21 cellular contexts compared by ENCODE assay signal in genomic region chr16:56316545-56316944, GRCh38.
DNase-seq lines count a peak whose midpoint lies in the region; ATAC-seq, FAIRE-seq and TF ChIP-seq lines count a peak whose summit lies in the region.
"Had no signal": no experiment of that assay in that cellular context is flagged by ENCODE, and none has a peak within 500 bp of the region (broad histone marks: within the 10 kb centered on the region; RNA-seq: fewer than 3 reads in every experiment).

No MANE protein-coding gene starts in this region.

- DNase-seq in H9 (no peak), WERI-Rb-1 (peak; percentile 21), H1 (ENCODE audit: low read depth in 1 of 2, low spot score in 2 of 2) (no peak), neuronal stem cell (ENCODE audit: low spot score) (no peak), osteocyte (ENCODE audit: extremely low spot score, unreplicated experiment) (no peak)
- DNase-seq: ACHN, AML-193, COR-L47, DMS153, KG1, MG63, NCI-H1092, NCI-H146, NCI-H2081 treated with DMSO at 0.1 percent for 48 hours, NCI-H510A treated with DMSO at 0.1 percent for 48 hours, NCI-H82, SK-N-SH had no signal

- H3K79me2 ChIP-seq in H9 (ENCODE audit: insufficient read depth, low read length) (no peaks in the 10 kb centered on the region), H1 (ENCODE audit: control insufficient read depth in 1 of 2, insufficient read depth in 2 of 2, low read length in 2 of 2) (no peaks in the 10 kb centered on the region)

- H3K4me3 ChIP-seq in WERI-Rb-1 (ENCODE audit: low read depth, low read length) (no peak overlapping the region), H1 (ENCODE audit: extremely low read depth in 1 of 4, insufficient read depth in 2 of 4, low read depth in 3 of 4, low read length in 4 of 4) (no peak overlapping the region), neuronal stem cell (ENCODE audit: low read length in 2 of 2) (no peak overlapping the region)
- H3K4me3 ChIP-seq: HAP-1, MG63 had no signal

- no CpG with 5 or more reads among the region's 7 CpGs for WGBS in H9 (ENCODE audit: extremely low coverage, insufficient read length, low lambda C conversion rate)
- WGBS in H1 (ENCODE audit: extremely low coverage in 1 of 2, insufficient coverage in 1 of 2, insufficient read length in 1 of 2, insufficient replicate concordance in 2 of 2, low coverage in 1 of 2, low lambda C conversion rate in 2 of 2, missing lambda C conversion rate in 1 of 2), 2 experiments = 83% methylated on average over 7 of the region's 7 CpGs; no CpG with 5 or more reads in 1 of the 2 experiments
- no CpG with 5 or more reads among the region's 7 CpGs for WGBS in neuronal stem cell (ENCODE audit: extremely low coverage in 2 of 2, insufficient read length in 2 of 2, insufficient replicate concordance in 1 of 2), 2 donors

- H2BK12ac ChIP-seq in H9 (ENCODE audit: insufficient read length, low read depth, low read length) (no peak overlapping the region), H1 (ENCODE audit: low read depth, low read length) (no peak overlapping the region), neuronal stem cell (ENCODE audit: low read length) (no peak overlapping the region)

- ATAC-seq in HG02642 (IDR thresholded peaks at IDR 0.05; ENCODE audit: poor library complexity, unreplicated experiment) (no peak), HG03520 (IDR thresholded peaks at IDR 0.05; ENCODE audit: unreplicated experiment) (no peak)

- H3K36me3 ChIP-seq in WERI-Rb-1 (no peaks in the 10 kb centered on the region; the same call in 1 of the 2 replicates), H1 (ENCODE audit: control insufficient read depth in 2 of 4, insufficient read depth in 4 of 4, low read length in 3 of 4) (no peaks in the 10 kb centered on the region), neuronal stem cell (replicated peaks in 1 of 2; ENCODE audit: control insufficient read depth in 2 of 2, insufficient read depth in 2 of 2, low read length in 2 of 2) (no peaks in the 10 kb centered on the region)
- H3K36me3 ChIP-seq: HAP-1, MG63 had no signal

- FAIRE-seq in H1 (lab: Jason Lieb, UNC) = no peak

- no peak overlapping the region for H4K8ac ChIP-seq in H9 (replicated peaks; ENCODE audit: insufficient read length, low read depth, low read length)
- peak overlapping the region; percentile 38; the same call in 1 of the 2 replicates for H4K8ac ChIP-seq in H1 (ENCODE audit: extremely low read depth, insufficient read depth, low read length)
- H4K8ac ChIP-seq in neuronal stem cell (ENCODE audit: low read depth, low read length) = no peak overlapping the region

- no peaks in the 10 kb centered on the region for H3K9me3 ChIP-seq in H9 (ENCODE audit: control insufficient read depth, low read depth, low read length)
- no peaks in the 10 kb centered on the region for H3K9me3 ChIP-seq in WERI-Rb-1 (ENCODE audit: severe bottlenecking)
- H3K9me3 ChIP-seq in H1 (ENCODE audit: insufficient read depth in 2 of 2, low read depth in 1 of 2, low read length in 1 of 2) = no peaks in the 10 kb centered on the region
- H3K9me3 ChIP-seq in neuronal stem cell (replicated peaks in 1 of 2; ENCODE audit: control insufficient read depth in 2 of 2, insufficient read depth in 1 of 2, low read depth in 1 of 2, low read length in 2 of 2) = no peaks in the 10 kb centered on the region
- H3K9me3 ChIP-seq: HAP-1, MG63, SK-N-SH had no signal

- H3K27me3 ChIP-seq in H9 (ENCODE audit: insufficient read depth, low read length) (no peaks in the 10 kb centered on the region; the same call in 1 of the 2 replicates), WERI-Rb-1 (ENCODE audit: insufficient read depth, low read depth, severe bottlenecking) (no peaks in the 10 kb centered on the region), H1 (replicated peaks in 1 of 4; ENCODE audit: control insufficient read depth in 3 of 4, extremely low read depth in 1 of 4, insufficient read depth in 3 of 4, low read length in 3 of 4) (peaks cover 0 to 5% (median 0%) of the 10 kb centered on the region in 4 experiments; a peak in 2 of 7 replicates), neuronal stem cell (ENCODE audit: control insufficient read depth in 3 of 3, insufficient read depth in 3 of 3, low read depth in 1 of 3, low read length in 3 of 3) (peaks cover 0 to 26% (median 3%) of the 10 kb centered on the region in 3 experiments)
- H3K27me3 ChIP-seq: MG63 had no signal

- H2AK5ac ChIP-seq in H9 (ENCODE audit: insufficient read length, low read length) = no peak overlapping the region
- H2AK5ac ChIP-seq in H1 (ENCODE audit: low read depth, low read length) = no peak overlapping the region
- H2AK5ac ChIP-seq in neuronal stem cell (ENCODE audit: low read depth, low read length) = no peak overlapping the region

- H4K20me1 ChIP-seq in H9 (ENCODE audit: control insufficient read depth, insufficient read depth, insufficient read length) (no peaks in the 10 kb centered on the region), H1 (replicated peaks in 1 of 2; ENCODE audit: control insufficient read depth in 1 of 2, insufficient read depth in 2 of 2, low read length in 2 of 2) (peaks cover 0 to 4% of the 10 kb centered on the region in 2 experiments)

- H3K56ac ChIP-seq in H9 (ENCODE audit: insufficient read length, low read depth, low read length) = no peak overlapping the region
- H3K56ac ChIP-seq in H1 (replicated peaks; ENCODE audit: insufficient read length, low read depth, low read length) = no peak overlapping the region

- H3K4ac ChIP-seq in H9 (ENCODE audit: low read depth, low read length) (no peak overlapping the region), H1 (replicated peaks; ENCODE audit: insufficient read length, low read depth, low read length) (no peak overlapping the region), neuronal stem cell (ENCODE audit: low read length) (no peak overlapping the region)

- H3K27ac ChIP-seq in H9 (ENCODE audit: insufficient read length, low read depth, low read length) (no peak overlapping the region), WERI-Rb-1 (no peak overlapping the region), H1 (ENCODE audit: low read depth, low read length) (no peak overlapping the region), neuronal stem cell (replicated peaks; ENCODE audit: low read length) (no peak overlapping the region)

- H2BK120ac ChIP-seq in H9 (ENCODE audit: low read depth, low read length, poor library complexity, severe bottlenecking) = no peak overlapping the region
- no peak overlapping the region for H2BK120ac ChIP-seq in H1 (replicated peaks; ENCODE audit: low read depth, low read length)
- H2BK120ac ChIP-seq in neuronal stem cell (ENCODE audit: low read depth, low read length) = no peak overlapping the region

- no peak overlapping the region for H2BK5ac ChIP-seq in H9 (ENCODE audit: insufficient read length, low read length)
- no peak overlapping the region for H2BK5ac ChIP-seq in H1 (ENCODE audit: low read depth, low read length)
- H2BK5ac ChIP-seq in neuronal stem cell (ENCODE audit: low read length) = no peak overlapping the region

- H3K18ac ChIP-seq in H9 (ENCODE audit: insufficient read length, low read depth, low read length) (no peak overlapping the region), H1 (ENCODE audit: extremely low read depth, low read length) (no peak overlapping the region), neuronal stem cell (ENCODE audit: low read length) (peak overlapping the region; percentile 46)

- TF ChIP-seq RAD21 in H1 (IDR thresholded peaks at IDR 0.05 in 1 of 2, conservative IDR thresholded peaks at IDR 0.05 in 1 of 2; ENCODE audit: low read depth in 2 of 2, low read length in 2 of 2) = peak; percentile 11 to 38; a peak in 2 of 4 replicates

- H3K27me3 Mint-ChIP-seq in H9 (ENCODE audit: low read depth) = peaks cover 8% of the 10 kb centered on the region
- H3K27me3 Mint-ChIP-seq in osteocyte (ENCODE audit: unreplicated experiment) = peaks cover 19% of the 10 kb centered on the region

- H2AFZ ChIP-seq in H9 (ENCODE audit: low read length) (no peak overlapping the region), H1 (ENCODE audit: low read length) (no peak overlapping the region), neuronal stem cell (ENCODE audit: low read length) (no peak overlapping the region)

- H3K14ac ChIP-seq in H9 (ENCODE audit: insufficient read depth, low read length) = no peak overlapping the region
- no peak overlapping the region for H3K14ac ChIP-seq in H1 (ENCODE audit: insufficient read length)
- peak overlapping the region; percentile 47 for H3K14ac ChIP-seq in neuronal stem cell (ENCODE audit: low read length)

- CTCF ChIA-PET in H1 (lab: Charles Lee; ENCODE audit: partially characterized antibody) = interaction anchor here (1.1 to 6.2 kb wide), 5 partner anchors 11 to 373 kb away, joined by 3 to 61 read pairs (median 15); no protein-coding TSS in a partner anchor

- H3K4me1 Mint-ChIP-seq in H9 (peaks cover 6 to 8% of the 10 kb centered on the region in 2 experiments), osteocyte (ENCODE audit: unreplicated experiment) (peaks cover 7% of the 10 kb centered on the region)

- H3K4me3 Mint-ChIP-seq in H9 (no peak overlapping the region), osteocyte (ENCODE audit: unreplicated experiment) (no peak overlapping the region)
- H3K4me3 Mint-ChIP-seq: CD14-positive monocyte had no signal

- H3K4me2 ChIP-seq in H9 (ENCODE audit: insufficient read depth, insufficient read length, low read length) (no peak overlapping the region), H1 (ENCODE audit: insufficient read depth in 1 of 2, low read depth in 2 of 2, low read length in 2 of 2) (no peak overlapping the region), neuronal stem cell (ENCODE audit: insufficient read depth, low read length, poor library complexity, severe bottlenecking) (no peak overlapping the region)
- H3K4me2 ChIP-seq: SK-N-SH had no signal

- H3K79me1 ChIP-seq in H9 (ENCODE audit: insufficient read depth, low read depth, low read length, poor library complexity, severe bottlenecking) = no peaks in the 10 kb centered on the region
- H3K79me1 ChIP-seq in H1 (ENCODE audit: low read depth, low read length) = no peaks in the 10 kb centered on the region
- H3K79me1 ChIP-seq in neuronal stem cell (ENCODE audit: low read depth, low read length) = no peaks in the 10 kb centered on the region

- TF ChIP-seq POLR2A in H1 (IDR thresholded peaks at IDR 0.05; ENCODE audit: control extremely low read depth in 1 of 2, low read depth in 2 of 2, low read length in 2 of 2) = no peak

- POLR2A ChIA-PET in H1 (lab: Charles Lee; ENCODE audit: partially characterized antibody) = no interaction called here

- H3T11ph ChIP-seq in H9 (ENCODE audit: low read length) = no peak overlapping the region

- H3K9ac ChIP-seq in H9 (ENCODE audit: extremely low read depth, insufficient read length, low read length) (no peak overlapping the region), H1 (replicated peaks in 1 of 4; ENCODE audit: extremely low read depth in 1 of 4, low read depth in 3 of 4, low read length in 3 of 4) (no peak overlapping the region), neuronal stem cell (ENCODE audit: low read depth, low read length, poor library complexity) (no peak overlapping the region)
- H3K9ac ChIP-seq: SK-N-SH had no signal

- H3K36me3 Mint-ChIP-seq in H9 (ENCODE audit: insufficient read depth in 1 of 3, low read depth in 3 of 3) (no peaks in the 10 kb centered on the region), osteocyte (ENCODE audit: unreplicated experiment) (no peaks in the 10 kb centered on the region)
- H3K36me3 Mint-ChIP-seq: CD14-positive monocyte had no signal

- H3K9me3 Mint-ChIP-seq in H9 (no peaks in the 10 kb centered on the region), osteocyte (ENCODE audit: unreplicated experiment) (no peaks in the 10 kb centered on the region)

- no peaks in the 10 kb centered on the region for H3K4me1 ChIP-seq in H9 (ENCODE audit: insufficient read depth, low read length)
- H3K4me1 ChIP-seq in H1 (replicated peaks in 1 of 4; ENCODE audit: control insufficient read depth in 3 of 4, insufficient read depth in 4 of 4, low read length in 3 of 4) = peaks cover 0 to 4% (median 3%) of the 10 kb centered on the region in 4 experiments; a peak in 2 of 7 replicates
- H3K4me1 ChIP-seq in neuronal stem cell (ENCODE audit: control insufficient read depth in 2 of 2, insufficient read depth in 1 of 2, low read depth in 1 of 2, low read length in 2 of 2) = peaks cover 2 to 4% of the 10 kb centered on the region in 2 donors
- H3K4me1 ChIP-seq: HAP-1 had no signal

- TF ChIP-seq CTCF in H9 (conservative IDR thresholded peaks at IDR 0.05) (peak; percentile 42), WERI-Rb-1 (IDR thresholded peaks at IDR 0.05; ENCODE audit: low read depth, low read length) (peak; percentile 42), H1 (IDR thresholded peaks at IDR 0.05; ENCODE audit: control extremely low read depth in 1 of 3, insufficient read depth in 1 of 3, low read depth in 1 of 3, low read length in 3 of 3) (peak; percentile 18 to 58 (median 33); a peak in 3 of 4 replicates), osteocyte (IDR thresholded peaks at IDR 0.05) (no peak)

- no peak for TF ChIP-seq EP300 in H1 (IDR thresholded peaks at IDR 0.05; ENCODE audit: borderline replicate concordance in 1 of 2, low read depth in 2 of 2, low read length in 2 of 2)

- H2BK20ac ChIP-seq in H9 (ENCODE audit: low read depth, low read length, poor library complexity, severe bottlenecking) (no peak overlapping the region), H1 (ENCODE audit: low read length) (no peak overlapping the region)

- H4K91ac ChIP-seq in H9 (ENCODE audit: insufficient read length, low read depth, low read length) (no peak overlapping the region), H1 (replicated peaks; ENCODE audit: insufficient read length, low read length) (no peak overlapping the region), neuronal stem cell (ENCODE audit: low read depth, low read length, poor library complexity) (no peak overlapping the region)

- H3K23me2 ChIP-seq in H9 (ENCODE audit: insufficient read length, low read depth, low read length, poor library complexity, severe bottlenecking) (no peaks in the 10 kb centered on the region), H1 (ENCODE audit: low read depth, low read length) (no peaks in the 10 kb centered on the region)

- no peak overlapping the region for H3K27ac Mint-ChIP-seq in H9
- no peak overlapping the region for H3K27ac Mint-ChIP-seq in osteocyte (ENCODE audit: unreplicated experiment)

- H2BK15ac ChIP-seq in H9 (ENCODE audit: low read depth, low read length) (no peak overlapping the region), H1 (ENCODE audit: low read length) (no peak overlapping the region), neuronal stem cell (ENCODE audit: low read length) (peak overlapping the region; percentile 5)

- H3K23ac ChIP-seq in H9 (ENCODE audit: insufficient read length, low read depth, low read length) (no peak overlapping the region), H1 (ENCODE audit: insufficient read length) (no peak overlapping the region), neuronal stem cell (ENCODE audit: low read depth, low read length, poor library complexity) (no peak overlapping the region)

- no peak overlapping the region for H4K5ac ChIP-seq in H9 (ENCODE audit: insufficient read length, low read depth, low read length)
- H4K5ac ChIP-seq in H1 (ENCODE audit: insufficient read length, low read depth, low read length) = no peak overlapping the region
